8 cellular contexts compared by ENCODE assay signal in genomic region chr9:33446507-33447403, GRCh38. TPM values are rescaled to one million over a fixed set of nuclear protein-coding genes. Genes with fewer than 3 reads are reported as not detected.
DNase-seq lines count a peak whose midpoint lies in the region; ATAC-seq and TF ChIP-seq lines count a peak whose summit lies in the region.

No MANE protein-coding gene starts in this region.

- H3K9me3 Mint-ChIP-seq in brain, result peaks cover 0 to 2% (median 0%) of the 10 kb centered on the region in 5 experiments

- H3K36me3 Mint-ChIP-seq in T-helper 17 cell (ENCODE audit: low read depth) (peaks cover 2% of the 10 kb centered on the region), brain (no peaks in the 10 kb centered on the region)

- H3K4me1 Mint-ChIP-seq in T-helper 17 cell, result peaks cover 42% of the 10 kb centered on the region
- H3K4me1 Mint-ChIP-seq in brain, result peaks cover 31% of the 10 kb centered on the region

- no peaks in the 10 kb centered on the region for H3K9me3 ChIP-seq in T-helper 17 cell (ENCODE audit: control insufficient read depth, low read length, poor library complexity, severe bottlenecking)

- DNase-seq in COLO829 (ENCODE audit: low spot score) (peak; percentile 59), T-helper 17 cell (peak in 2 of 3 donors; percentile 46 to 48), left kidney (ENCODE audit: low read depth, low spot score) (peak; percentile 87), NCI-H345 (lab: John Stamatoyannopoulos, UW) (no peak)
- DNase-seq in stimulated activated CD4-positive, alpha-beta T cell treated with anti-CD3 and anti-CD28 coated beads, Interleukin-4, amount 100 ng/mL, for 4 hours, result peak; percentile 39 to 71

- H3K4me3 Mint-ChIP-seq in T-helper 17 cell, result peak overlapping the region; percentile 97
- H3K4me3 Mint-ChIP-seq in brain, result peak overlapping the region; percentile 67 to 89 (median 73)

- no peak for TF ChIP-seq CTCF in brain (conservative IDR thresholded peaks at IDR 0.05)

- ATAC-seq in GM19468 (IDR thresholded peaks at IDR 0.05; ENCODE audit: extremely low read depth, unreplicated experiment) (peak; percentile 88), HG03571 (IDR thresholded peaks at IDR 0.05; ENCODE audit: unreplicated experiment) (peak; percentile 90), T-helper 17 cell (peak; percentile 76)

- H3K27ac Mint-ChIP-seq in T-helper 17 cell (peak overlapping the region; percentile 99), brain (peak overlapping the region in 4 of 5 experiments; percentile 53 to 64 (median 58))

- no peaks in the 10 kb centered on the region for H3K27me3 Mint-ChIP-seq in T-helper 17 cell
- H3K27me3 Mint-ChIP-seq in brain, result peaks cover 25% of the 10 kb centered on the region

RNA-seq across cellular contexts. Expression of gene AQP3, which starts 0.6 kb away (rescaled TPM):
- 100 to 1,000 TPM; 206 to 225 TPM for total RNA-seq in T-helper 17 cell
- polyA plus RNA-seq in brain (ENCODE audit: insufficient read depth, low read depth, low replicate concordance), result 0.90 TPM

RNA-seq across cellular contexts. Expression of gene NOL6, which starts 27.0 kb away (rescaled TPM):
- total RNA-seq in T-helper 17 cell, result 10 to 100 TPM; 32.4 to 34.6 TPM
- polyA plus RNA-seq in brain (ENCODE audit: insufficient read depth, low read depth, low replicate concordance), result 21.8 TPM

RNA-seq across cellular contexts. Expression of gene AQP7, which starts 44.4 kb away (rescaled TPM):
- 1 to 10 TPM in 1 of 2 donors, under 1 TPM in 1; 0.31 to 1.2 TPM for total RNA-seq in T-helper 17 cell
- polyA plus RNA-seq in brain (ENCODE audit: insufficient read depth, low read depth, low replicate concordance), result 0.66 TPM
